Comparison of ENCODE assay signal across 31 cellular contexts in genomic region chr11:21346361-21346760, GRCh38.
"Had no signal": no experiment of that assay in that cellular context is flagged by ENCODE, and none has a peak within 500 bp of the region (broad histone marks: within the 10 kb centered on the region; RNA-seq: fewer than 3 reads in every experiment).

No MANE protein-coding gene starts in this region.

- H3K36me3 Mint-ChIP-seq: activated CD4-positive, alpha-beta memory T cell treated with anti-CD3 and anti-CD28 coated beads for 36 hours; activated CD8-positive, alpha-beta memory T cell treated with anti-CD3 and anti-CD28 coated beads, Interleukin-2, amount 10 ng/mL, durations not matched to agents 7 days and 5 days; activated naive CD4-positive, alpha-beta T cell treated with anti-CD3 and anti-CD28 coated beads, Interleukin-2, amount 50 U/mL, for 24 hours; activated naive CD8-positive, alpha-beta T cell treated with anti-CD3 and anti-CD28 coated beads for 36 hours had no signal

- H3K9me3 Mint-ChIP-seq: activated B cell treated with CpG ODN at 0.5 μM for 24 hours; activated naive CD4-positive, alpha-beta T cell treated with anti-CD3 and anti-CD28 coated beads for 36 hours had no signal

- DNase-seq: activated B cell treated with CpG ODN at 0.5 μM for 24 hours; activated CD4-positive, alpha-beta memory T cell treated with anti-CD3 and anti-CD28 coated beads for 36 hours; activated CD4-positive, alpha-beta T cell treated with anti-CD3 and anti-CD28 coated beads for 48 hours; activated CD4-positive, alpha-beta T cell treated with anti-CD3 and anti-CD28 coated beads, Interleukin-2, amount 50 U/mL, for 1 hour; activated CD8-positive, alpha-beta memory T cell treated with anti-CD3 and anti-CD28 coated beads, Interleukin-2, amount 10 ng/mL, durations not matched to agents 7 days and 5 days; activated CD8-positive, alpha-beta memory T cell treated with anti-CD3 and anti-CD28 coated beads, Interleukin-2, amount 50 U/mL, for 4 hours; activated CD8-positive, alpha-beta T cell treated with anti-CD3 and anti-CD28 coated beads, Interleukin-2, amount 10 ng/mL, durations not matched to agents 7 days and 5 days; activated effector memory CD4-positive, alpha-beta T cell treated with anti-CD3 and anti-CD28 coated beads, Interleukin-2, amount 50 U/mL, for 16 hours; activated naive CD4-positive, alpha-beta T cell treated with anti-CD3 and anti-CD28 coated beads for 36 hours; activated naive CD8-positive, alpha-beta T cell treated with anti-CD3 and anti-CD28 coated beads for 36 hours; activated naive CD8-positive, alpha-beta T cell treated with anti-CD3 and anti-CD28 coated beads, Interleukin-2, amount 50 U/mL, for 24 hours; activated T-cell treated with anti-CD3 and anti-CD28 coated beads, Interleukin-2, amount 50 U/mL, for 1 hour; activated T-cell treated with anti-CD3 and anti-CD28 coated beads, Interleukin-2, amount 50 U/mL, for 48 hours; adrenal gland; amygdala; aorta; body of pancreas; caudate nucleus; colonic mucosa; effector CD8-positive, alpha-beta T cell; foreskin fibroblast; gastrocnemius medialis; glutamatergic neuron; heart left ventricle; T-helper 2 cell had no signal

- H3K27ac Mint-ChIP-seq: activated B cell treated with CpG ODN at 0.5 μM for 24 hours; activated CD4-positive, alpha-beta memory T cell treated with anti-CD3 and anti-CD28 coated beads for 36 hours; activated CD8-positive, alpha-beta memory T cell treated with anti-CD3 and anti-CD28 coated beads, Interleukin-2, amount 10 ng/mL, durations not matched to agents 7 days and 5 days; activated CD8-positive, alpha-beta T cell treated with anti-CD3 and anti-CD28 coated beads, Interleukin-2, amount 10 ng/mL, durations not matched to agents 7 days and 5 days; activated naive CD4-positive, alpha-beta T cell treated with anti-CD3 and anti-CD28 coated beads for 36 hours; activated naive CD4-positive, alpha-beta T cell treated with anti-CD3 and anti-CD28 coated beads, Interleukin-2, amount 50 U/mL, for 24 hours; activated naive CD8-positive, alpha-beta T cell treated with anti-CD3 and anti-CD28 coated beads for 36 hours; activated naive CD8-positive, alpha-beta T cell treated with anti-CD3 and anti-CD28 coated beads, Interleukin-2, amount 50 U/mL, for 24 hours; activated T-helper 1 cell treated with anti-CD3 and anti-CD28 coated beads, Interleukin-12 subunit alpha, Interleukin-12 subunit beta, Interleukin-2, Interleukin-4 antibody, amounts not matched to agents 30 ng/mL and 10 ng/mL and 1 ng/mL, durations not matched to agents 14 hours and 24 hours and 36 hours; activated T-helper 2 cell treated with anti-CD3 and anti-CD28 coated beads, Interferon-gamma antibody, Interleukin-2, Interleukin-4, amounts not matched to agents 10 μg/mL and 5 μg/mL and 100 μg/mL, durations not matched to agents 14 hours and 24 hours and 36 hours had no signal

- H3K4me3 Mint-ChIP-seq: activated B cell treated with CpG ODN at 0.5 μM for 24 hours; activated CD4-positive, alpha-beta memory T cell treated with anti-CD3 and anti-CD28 coated beads for 36 hours; activated CD8-positive, alpha-beta memory T cell treated with anti-CD3 and anti-CD28 coated beads, Interleukin-2, amount 10 ng/mL, durations not matched to agents 7 days and 5 days; activated CD8-positive, alpha-beta T cell treated with anti-CD3 and anti-CD28 coated beads, Interleukin-2, amount 10 ng/mL, durations not matched to agents 7 days and 5 days; activated naive CD4-positive, alpha-beta T cell treated with anti-CD3 and anti-CD28 coated beads for 36 hours; activated naive CD4-positive, alpha-beta T cell treated with anti-CD3 and anti-CD28 coated beads, Interleukin-2, amount 50 U/mL, for 24 hours; activated naive CD8-positive, alpha-beta T cell treated with anti-CD3 and anti-CD28 coated beads for 36 hours; activated naive CD8-positive, alpha-beta T cell treated with anti-CD3 and anti-CD28 coated beads, Interleukin-2, amount 50 U/mL, for 24 hours; activated T-helper 1 cell treated with anti-CD3 and anti-CD28 coated beads, Interleukin-12 subunit alpha, Interleukin-12 subunit beta, Interleukin-2, Interleukin-4 antibody, amounts not matched to agents 30 ng/mL and 10 ng/mL and 1 ng/mL, durations not matched to agents 14 hours and 24 hours and 36 hours had no signal

- H3K4me1 ChIP-seq: adrenal gland, body of pancreas, colonic mucosa, gastrocnemius medialis, heart left ventricle had no signal

- ATAC-seq: activated CD4-positive, CD25-positive, alpha-beta regulatory T cell treated with anti-CD3 and anti-CD28 coated beads, Interleukin-2, amount 50 U/mL, for 24 hours; activated CD8-positive, alpha-beta memory T cell treated with anti-CD3 and anti-CD28 coated beads, Interleukin-2, amount 10 ng/mL, durations not matched to agents 7 days and 5 days; activated CD8-positive, alpha-beta T cell treated with anti-CD3 and anti-CD28 coated beads, Interleukin-2, amount 10 ng/mL, durations not matched to agents 7 days and 5 days; activated naive CD8-positive, alpha-beta T cell treated with anti-CD3 and anti-CD28 coated beads, Interleukin-2, amount 50 U/mL, for 24 hours; body of pancreas; esophagus mucosa; gastrocnemius medialis; heart left ventricle had no signal

- H3K9me3 ChIP-seq: adrenal gland, body of pancreas, colonic mucosa, gastrocnemius medialis, heart left ventricle had no signal

- H3K27me3 Mint-ChIP-seq: activated B cell treated with CpG ODN at 0.5 μM for 24 hours; activated CD4-positive, alpha-beta memory T cell treated with anti-CD3 and anti-CD28 coated beads for 36 hours; activated CD8-positive, alpha-beta memory T cell treated with anti-CD3 and anti-CD28 coated beads, Interleukin-2, amount 10 ng/mL, durations not matched to agents 7 days and 5 days; activated naive CD4-positive, alpha-beta T cell treated with anti-CD3 and anti-CD28 coated beads, Interleukin-2, amount 50 U/mL, for 24 hours; activated naive CD8-positive, alpha-beta T cell treated with anti-CD3 and anti-CD28 coated beads for 36 hours; activated naive CD8-positive, alpha-beta T cell treated with anti-CD3 and anti-CD28 coated beads, Interleukin-2, amount 50 U/mL, for 24 hours had no signal

- H3K27me3 ChIP-seq: adrenal gland, body of pancreas, colonic mucosa, gastrocnemius medialis, heart left ventricle had no signal

- H3K4me1 Mint-ChIP-seq: activated B cell treated with CpG ODN at 0.5 μM for 24 hours; activated CD8-positive, alpha-beta memory T cell treated with anti-CD3 and anti-CD28 coated beads, Interleukin-2, amount 10 ng/mL, durations not matched to agents 7 days and 5 days; activated naive CD4-positive, alpha-beta T cell treated with anti-CD3 and anti-CD28 coated beads, Interleukin-2, amount 50 U/mL, for 24 hours; activated naive CD8-positive, alpha-beta T cell treated with anti-CD3 and anti-CD28 coated beads for 36 hours; activated naive CD8-positive, alpha-beta T cell treated with anti-CD3 and anti-CD28 coated beads, Interleukin-2, amount 50 U/mL, for 24 hours had no signal

- H3K4me3 ChIP-seq: adrenal gland, body of pancreas, colonic mucosa, gastrocnemius medialis, heart left ventricle had no signal

- H3K27ac ChIP-seq: adrenal gland, body of pancreas, colonic mucosa, gastrocnemius medialis, heart left ventricle, VCaP had no signal

- H3K36me3 ChIP-seq: adrenal gland, colonic mucosa, gastrocnemius medialis, heart left ventricle had no signal
